Comparison of ENCODE assay signal across 8 cellular contexts in the genomic region with DNA sequence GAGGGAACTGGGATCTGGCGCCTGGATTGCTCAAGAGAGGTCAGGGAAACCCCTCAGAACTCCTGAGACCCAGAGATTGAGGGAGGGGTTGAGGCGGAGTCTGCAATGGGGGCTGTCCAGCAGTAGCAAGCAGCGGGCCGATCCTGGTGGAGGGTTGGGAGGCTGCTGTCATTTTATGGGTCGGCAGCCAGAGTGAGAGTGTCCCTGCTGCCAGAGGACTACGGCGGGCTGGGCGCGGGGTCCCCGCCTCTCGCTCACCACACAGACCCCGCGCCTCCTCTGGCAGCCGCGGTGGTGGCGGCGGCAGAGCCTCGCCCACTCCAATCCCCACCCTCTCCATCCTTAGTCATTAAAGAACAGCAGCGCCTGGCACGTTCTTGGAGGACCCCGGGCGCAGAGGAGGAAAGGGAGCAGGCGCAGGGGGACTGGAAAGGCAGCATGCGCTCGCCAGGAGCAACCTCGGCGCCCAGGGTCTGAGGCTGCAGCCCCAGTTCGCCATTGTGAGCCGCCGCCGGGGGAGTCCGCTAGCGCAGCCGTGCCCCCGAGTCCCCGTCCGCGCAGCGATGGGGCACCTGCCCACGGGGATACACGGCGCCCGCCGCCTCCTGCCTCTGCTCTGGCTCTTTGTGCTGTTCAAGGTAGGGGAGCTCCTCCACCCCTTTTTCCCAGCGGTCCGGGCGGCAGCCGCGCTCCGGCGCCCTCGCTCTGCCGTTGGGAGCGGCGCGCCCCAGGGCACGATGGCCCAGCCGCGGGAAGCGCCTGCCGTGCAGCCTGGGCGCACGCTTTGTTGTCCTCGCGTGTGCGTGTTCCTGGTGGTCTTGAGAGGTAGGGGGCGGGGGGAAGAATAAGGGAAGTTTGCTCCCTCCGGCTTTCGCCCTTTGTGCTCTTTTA. TPM values are rescaled to one million over a fixed set of nuclear protein-coding genes. Genes with fewer than 3 reads are reported as not detected.
A peak's percentile ranks its signal among the peaks of the same experiment; 100 is the strongest.
DNase-seq lines count a peak whose midpoint lies in the region; ATAC-seq and TF ChIP-seq lines count a peak whose summit lies in the region.

A gene (plus strand): TSS at position 345 of the 891 bp plus-strand sequence.

- H3K4me1 ChIP-seq in ES-I3 (ENCODE audit: insufficient read depth, low read length) (no peaks in the 10 kb centered on the region), OCI-LY7 (ENCODE audit: insufficient read depth, low read length, poor library complexity, severe bottlenecking) (no peaks in the 10 kb centered on the region)

- TF ChIP-seq RAD21 in neural cell (conservative IDR thresholded peaks at IDR 0.05): peak; percentile 51

- CTCF ChIA-PET in OCI-LY7 (lab: Charles Lee; ENCODE audit: unreplicated experiment): no interaction called here

- BruUV-seq in OCI-LY7 (replicated peaks; lab: Mats Ljungman, UMichigan): no TSS peak

- no peaks in the 10 kb centered on the region for H3K36me3 ChIP-seq in ES-I3 (ENCODE audit: insufficient read depth, low read length)
- no peaks in the 10 kb centered on the region for H3K36me3 ChIP-seq in neural cell (ENCODE audit: insufficient read depth, low read length)
- no peaks in the 10 kb centered on the region for H3K36me3 ChIP-seq in OCI-LY7 (ENCODE audit: insufficient read depth, low read length)

- no peaks in the 10 kb centered on the region for H3F3A ChIP-seq in neural cell (ENCODE audit: insufficient read depth, low read length, poor library complexity, severe bottlenecking)

- DNase-seq in NCI-H345 (lab: John Stamatoyannopoulos, UW) (peak; percentile 71), epithelial cell of esophagus (ENCODE audit: low read depth) (peak; percentile 27), OCI-LY7 (ENCODE audit: low spot score) (no peak)

- H3K79me2 ChIP-seq in neural cell (replicated peaks; ENCODE audit: insufficient read depth, low read length) (peaks cover 32% of the 10 kb centered on the region), OCI-LY7 (ENCODE audit: insufficient read depth, low read depth, low read length) (no peaks in the 10 kb centered on the region)

- H4K20me1 ChIP-seq in neural cell (ENCODE audit: insufficient read depth): no peaks in the 10 kb centered on the region
- no peaks in the 10 kb centered on the region for H4K20me1 ChIP-seq in OCI-LY7 (ENCODE audit: insufficient read depth, low read length)

- no peak for TF ChIP-seq CTCF in epithelial cell of esophagus (IDR thresholded peaks at IDR 0.05; ENCODE audit: insufficient read depth, low read depth, low read length, missing control alignments)
- peak; percentile 56 for TF ChIP-seq CTCF in neural cell (IDR thresholded peaks at IDR 0.05; ENCODE audit: poor library complexity, severe bottlenecking)
- no peak for TF ChIP-seq CTCF in OCI-LY7 (conservative IDR thresholded peaks at IDR 0.05; ENCODE audit: low read length)

- H3K9ac ChIP-seq in ES-I3 (ENCODE audit: low read depth, low read length): peak within 1 kb of the TSS; percentile 55
- H3K9ac ChIP-seq in neural cell (ENCODE audit: low read length): peak within 1 kb of the TSS; percentile 89

- peak within 1 kb of the TSS; percentile 62 for H2AFZ ChIP-seq in neural cell (ENCODE audit: low read depth, low read length)
- no peak within 1 kb of the TSS for H2AFZ ChIP-seq in OCI-LY7 (ENCODE audit: low read length)

- intact Hi-C loops in OCI-LY7 (cut with micrococcal nuclease; ENCODE audit: unreplicated experiment): no loop called here

- H3K27ac ChIP-seq in neural cell (ENCODE audit: low read length) (peak within 1 kb of the TSS; percentile 76), OCI-LY7 (ENCODE audit: low read depth, low read length, poor library complexity, severe bottlenecking) (no peak within 1 kb of the TSS)

- TF ChIP-seq EP300 in neural cell (conservative IDR thresholded peaks at IDR 0.05; ENCODE audit: poor library complexity, severe bottlenecking): no peak

- POLR2A ChIA-PET in OCI-LY7 (lab: Charles Lee): no interaction called here

- H3K9me3 ChIP-seq in ES-I3 (ENCODE audit: control insufficient read depth, insufficient read depth, low read length) (no peaks in the 10 kb centered on the region), neural cell (ENCODE audit: low read length) (no peaks in the 10 kb centered on the region), OCI-LY7 (ENCODE audit: low read length) (no peaks in the 10 kb centered on the region)

- no peaks in the 10 kb centered on the region for H3K9me2 ChIP-seq in neural cell (ENCODE audit: insufficient read depth, low read length)
- no peaks in the 10 kb centered on the region for H3K9me2 ChIP-seq in OCI-LY7 (ENCODE audit: insufficient read depth, low read length)

- ATAC-seq in GM18498 (IDR thresholded peaks at IDR 0.05; ENCODE audit: unreplicated experiment) (no peak), HG02588 (IDR thresholded peaks at IDR 0.05; ENCODE audit: unreplicated experiment) (no peak), GM21390 (IDR thresholded peaks at IDR 0.05; ENCODE audit: unreplicated experiment) (no peak)

- H3K4me3 ChIP-seq in epithelial cell of esophagus (ENCODE audit: low read length) (peak within 1 kb of the TSS; percentile 14), neural cell (ENCODE audit: low read length) (peak within 1 kb of the TSS; percentile 76), OCI-LY7 (ENCODE audit: low read depth, low read length, poor library complexity, severe bottlenecking) (no peak within 1 kb of the TSS)

- H3K27me3 ChIP-seq in neural cell (ENCODE audit: insufficient read depth, low read depth, low read length): no peaks in the 10 kb centered on the region

- H3K4me2 ChIP-seq in neural cell (ENCODE audit: low read length) (peak within 1 kb of the TSS; percentile 87), OCI-LY7 (ENCODE audit: low read length) (no peak within 1 kb of the TSS)

TF ChIP-seq in neural cell, 6 proteins besides CTCF, POLR2A, EP300 and RAD21:
- TF ChIP-seq TAF1 (IDR thresholded peaks at IDR 0.05; ENCODE audit: low read depth): peak; percentile 77
- TF ChIP-seq, protein P1, sequence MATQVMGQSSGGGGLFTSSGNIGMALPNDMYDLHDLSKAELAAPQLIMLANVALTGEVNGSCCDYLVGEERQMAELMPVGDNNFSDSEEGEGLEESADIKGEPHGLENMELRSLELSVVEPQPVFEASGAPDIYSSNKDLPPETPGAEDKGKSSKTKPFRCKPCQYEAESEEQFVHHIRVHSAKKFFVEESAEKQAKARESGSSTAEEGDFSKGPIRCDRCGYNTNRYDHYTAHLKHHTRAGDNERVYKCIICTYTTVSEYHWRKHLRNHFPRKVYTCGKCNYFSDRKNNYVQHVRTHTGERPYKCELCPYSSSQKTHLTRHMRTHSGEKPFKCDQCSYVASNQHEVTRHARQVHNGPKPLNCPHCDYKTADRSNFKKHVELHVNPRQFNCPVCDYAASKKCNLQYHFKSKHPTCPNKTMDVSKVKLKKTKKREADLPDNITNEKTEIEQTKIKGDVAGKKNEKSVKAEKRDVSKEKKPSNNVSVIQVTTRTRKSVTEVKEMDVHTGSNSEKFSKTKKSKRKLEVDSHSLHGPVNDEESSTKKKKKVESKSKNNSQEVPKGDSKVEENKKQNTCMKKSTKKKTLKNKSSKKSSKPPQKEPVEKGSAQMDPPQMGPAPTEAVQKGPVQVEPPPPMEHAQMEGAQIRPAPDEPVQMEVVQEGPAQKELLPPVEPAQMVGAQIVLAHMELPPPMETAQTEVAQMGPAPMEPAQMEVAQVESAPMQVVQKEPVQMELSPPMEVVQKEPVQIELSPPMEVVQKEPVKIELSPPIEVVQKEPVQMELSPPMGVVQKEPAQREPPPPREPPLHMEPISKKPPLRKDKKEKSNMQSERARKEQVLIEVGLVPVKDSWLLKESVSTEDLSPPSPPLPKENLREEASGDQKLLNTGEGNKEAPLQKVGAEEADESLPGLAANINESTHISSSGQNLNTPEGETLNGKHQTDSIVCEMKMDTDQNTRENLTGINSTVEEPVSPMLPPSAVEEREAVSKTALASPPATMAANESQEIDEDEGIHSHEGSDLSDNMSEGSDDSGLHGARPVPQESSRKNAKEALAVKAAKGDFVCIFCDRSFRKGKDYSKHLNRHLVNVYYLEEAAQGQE (IDR thresholded peaks at IDR 0.05; ENCODE audit: borderline replicate concordance): peak; percentile 76
- peak; percentile 42 for TF ChIP-seq SMC3 (conservative IDR thresholded peaks at IDR 0.05; ENCODE audit: poor library complexity)
- peak; percentile 76 for TF ChIP-seq MXI1 (conservative IDR thresholded peaks at IDR 0.05; ENCODE audit: poor library complexity, severe bottlenecking)
- TF ChIP-seq EZH2 (IDR thresholded peaks at IDR 0.05; ENCODE audit: borderline replicate concordance, insufficient read depth, low read length, poor library complexity, severe bottlenecking): no peak
- TF ChIP-seq POLR2AphosphoS5 (IDR thresholded peaks at IDR 0.05): peak; percentile 60

RNA-seq across cellular contexts. Expression of the gene that starts here (rescaled TPM):
- 120 and 124 TPM in 2 replicates for polyA plus RNA-seq in neural cell
- polyA minus RNA-seq in neural cell: 143 and 183 TPM in 2 replicates
- 0.06 TPM in 1 of 2 replicates, not detected in the other for total RNA-seq in OCI-LY7 (2014; rRNA removed; shearing (Covaris generic))
- total RNA-seq in OCI-LY7 (2022): 0.23 TPM in 1 of 2 replicates, not detected in the other
